Comparison of ENCODE assay signal across 10 cellular contexts in genomic region chr17:7067198-7067597, GRCh38. TPM values are rescaled to one million over a fixed set of nuclear protein-coding genes. Genes with fewer than 3 reads are reported as not detected.
"Had no signal": no experiment of that assay in that cellular context is flagged by ENCODE, and none has a peak within 500 bp of the region (broad histone marks: within the 10 kb centered on the region; RNA-seq: fewer than 3 reads in every experiment).

No MANE protein-coding gene starts in this region.

- H3K9ac ChIP-seq: KMS-11 had no signal

- DNase-seq: IMR-90, KBM-7, KG1 had no signal

- H3K4me2 ChIP-seq: KMS-11 had no signal

- H3K27ac ChIP-seq: HL-60, KMS-11 had no signal

- FAIRE-seq: HTR-8/SVneo, K562 had no signal

- ATAC-seq: K562 had no signal

- H3K4me3 ChIP-seq: K562 had no signal

RNA-seq across cellular contexts. Expression of gene CLEC10A, which starts 12.9 kb away (rescaled TPM):
- total RNA-seq: HT-29, HT1080, IMR-90 had no signal
- polyA plus RNA-seq: IgD-negative memory B cell, IMR-90 had no signal

RNA-seq across cellular contexts. Expression of gene SLC16A11, which starts 23.3 kb away (rescaled TPM):
- total RNA-seq: HT-29, HT1080, IMR-90, K562 had no signal
- polyA plus RNA-seq: IMR-90, K562 had no signal

RNA-seq across cellular contexts. Expression of gene BCL6B, which starts 44.3 kb away (rescaled TPM):
- total RNA-seq: HT-29, HT1080, IMR-90 had no signal
- polyA plus RNA-seq: IMR-90 had no signal

RNA-seq across cellular contexts. Expression of gene ASGR2, which starts 47.4 kb away (rescaled TPM):
- total RNA-seq: HT-29, HT1080, IMR-90, K562 had no signal
- polyA plus RNA-seq: IMR-90, K562 had no signal
